ENCODE assay signal across 22 cellular contexts in the genomic region with DNA sequence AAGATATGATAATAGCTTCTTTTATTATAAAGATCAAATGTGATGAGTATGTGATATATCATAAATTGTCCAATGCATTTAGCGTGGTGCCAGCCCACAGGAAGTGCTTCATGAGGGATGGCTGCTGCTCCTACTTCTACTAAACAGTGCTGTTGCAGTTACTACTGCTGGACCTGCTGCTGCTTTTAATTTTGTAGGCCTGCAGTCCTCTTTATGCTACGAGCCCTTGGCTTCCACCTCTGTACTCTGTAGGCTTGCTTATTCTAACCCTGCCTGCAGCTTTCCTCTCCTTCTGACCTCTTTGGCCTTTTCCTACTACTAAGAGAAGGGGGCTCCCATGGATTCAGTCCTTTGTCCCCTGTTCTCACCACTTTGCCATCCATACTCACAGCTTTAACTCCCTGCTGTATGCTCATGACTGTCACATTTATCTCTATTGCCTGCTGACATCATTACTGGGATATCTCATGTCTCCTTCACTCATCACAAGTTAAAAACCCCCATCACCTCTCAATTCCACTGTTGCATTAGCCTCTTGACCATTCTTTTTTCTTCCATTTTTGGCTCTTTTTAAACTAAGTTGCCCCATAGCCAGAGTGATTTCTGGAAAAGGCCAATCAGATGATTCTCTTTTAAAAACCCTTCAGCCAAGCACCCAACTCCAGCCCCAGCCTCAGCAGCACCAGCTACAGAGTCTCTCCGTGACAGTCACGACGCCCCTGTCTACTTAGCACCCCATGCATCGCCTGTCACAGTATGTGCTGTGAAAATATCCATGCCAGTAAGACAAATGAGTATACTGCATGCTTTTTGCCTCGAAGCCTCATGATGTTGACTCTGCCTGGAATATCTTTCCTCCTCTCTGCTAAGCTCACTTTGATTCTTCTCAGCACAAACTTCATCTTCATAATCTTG. TPM values are rescaled to one million over a fixed set of nuclear protein-coding genes. Genes with fewer than 3 reads are reported as not detected.
DNase-seq lines count a peak whose midpoint lies in the region; ATAC-seq and TF ChIP-seq lines count a peak whose summit lies in the region.
"Had no signal": no experiment of that assay in that cellular context is flagged by ENCODE, and none has a peak within 500 bp of the region (broad histone marks: within the 10 kb centered on the region; RNA-seq: fewer than 3 reads in every experiment).

No MANE protein-coding gene starts in this region.

- no peak overlapping the region for H3K4me3 ChIP-seq in right atrium auricular region
- H3K4me3 ChIP-seq: esophagus muscularis mucosa, GM23338, K562 had no signal

- no peaks in the 10 kb centered on the region for H3K27me3 ChIP-seq in right atrium auricular region
- H3K27me3 ChIP-seq: esophagus muscularis mucosa had no signal

- no peaks in the 10 kb centered on the region for H3K9me3 Mint-ChIP-seq in activated naive CD4-positive, alpha-beta T cell treated with anti-CD3 and anti-CD28 coated beads, Interleukin-2, amount 50 U/mL, for 24 hours
- H3K9me3 Mint-ChIP-seq in activated naive CD4-positive, alpha-beta T cell treated with anti-CD3 and anti-CD28 coated beads, Interleukin-2, amount 10 ng/mL, durations not matched to agents 7 days and 5 days: no peaks in the 10 kb centered on the region
- no peaks in the 10 kb centered on the region for H3K9me3 Mint-ChIP-seq in activated T-helper 17 cell treated with anti-CD3 and anti-CD28 coated beads, Interleukin-2, amount 50 U/mL, for 72 hours
- H3K9me3 Mint-ChIP-seq in stimulated activated effector memory CD8-positive, alpha-beta T cell treated with anti-CD3 and anti-CD28 coated beads, Interleukin-12 subunit alpha, Interleukin-12 subunit beta, amount 100 ng/mL, for 72 hours: no peaks in the 10 kb centered on the region
- H3K9me3 Mint-ChIP-seq: GM23338 had no signal

- no peaks in the 10 kb centered on the region for H3K9me3 ChIP-seq in right atrium auricular region
- H3K9me3 ChIP-seq: esophagus muscularis mucosa had no signal

- peak overlapping the region; percentile 65 to 74 for H3K27ac ChIP-seq in right atrium auricular region
- H3K27ac ChIP-seq: esophagus muscularis mucosa had no signal

- no peaks in the 10 kb centered on the region for H3K27me3 Mint-ChIP-seq in activated naive CD4-positive, alpha-beta T cell treated with anti-CD3 and anti-CD28 coated beads, Interleukin-2, amount 50 U/mL, for 24 hours
- H3K27me3 Mint-ChIP-seq in activated naive CD4-positive, alpha-beta T cell treated with anti-CD3 and anti-CD28 coated beads, Interleukin-2, amount 10 ng/mL, durations not matched to agents 7 days and 5 days: no peaks in the 10 kb centered on the region
- H3K27me3 Mint-ChIP-seq in activated T-helper 17 cell treated with anti-CD3 and anti-CD28 coated beads, Interleukin-2, amount 50 U/mL, for 72 hours: no peaks in the 10 kb centered on the region

- H3K36me3 Mint-ChIP-seq in activated naive CD4-positive, alpha-beta T cell treated with anti-CD3 and anti-CD28 coated beads, Interleukin-2, amount 50 U/mL, for 24 hours: peaks cover 7% of the 10 kb centered on the region
- H3K36me3 Mint-ChIP-seq in activated naive CD4-positive, alpha-beta T cell treated with anti-CD3 and anti-CD28 coated beads, Interleukin-2, amount 10 ng/mL, durations not matched to agents 7 days and 5 days: peaks cover 41% of the 10 kb centered on the region
- peaks cover 4% of the 10 kb centered on the region for H3K36me3 Mint-ChIP-seq in activated T-helper 17 cell treated with anti-CD3 and anti-CD28 coated beads, Interleukin-2, amount 50 U/mL, for 72 hours (ENCODE audit: low read depth)
- H3K36me3 Mint-ChIP-seq in stimulated activated effector memory CD8-positive, alpha-beta T cell treated with anti-CD3 and anti-CD28 coated beads, Interleukin-12 subunit alpha, Interleukin-12 subunit beta, amount 100 ng/mL, for 72 hours: no peaks in the 10 kb centered on the region

- peaks cover 95% of the 10 kb centered on the region for H3K4me1 Mint-ChIP-seq in activated naive CD4-positive, alpha-beta T cell treated with anti-CD3 and anti-CD28 coated beads, Interleukin-2, amount 50 U/mL, for 24 hours
- peaks cover 52% of the 10 kb centered on the region for H3K4me1 Mint-ChIP-seq in activated naive CD4-positive, alpha-beta T cell treated with anti-CD3 and anti-CD28 coated beads, Interleukin-2, amount 10 ng/mL, durations not matched to agents 7 days and 5 days
- H3K4me1 Mint-ChIP-seq in activated T-helper 17 cell treated with anti-CD3 and anti-CD28 coated beads, Interleukin-2, amount 50 U/mL, for 72 hours: peaks cover 47% of the 10 kb centered on the region
- peaks cover 62% of the 10 kb centered on the region for H3K4me1 Mint-ChIP-seq in stimulated activated effector memory CD8-positive, alpha-beta T cell treated with anti-CD3 and anti-CD28 coated beads, Interleukin-12 subunit alpha, Interleukin-12 subunit beta, amount 100 ng/mL, for 72 hours

- no peak for DNase-seq in activated naive CD4-positive, alpha-beta T cell treated with anti-CD3 and anti-CD28 coated beads, Interleukin-2, amount 10 ng/mL, durations not matched to agents 7 days and 5 days
- DNase-seq in right atrium auricular region (ENCODE audit: low spot score) (no peak), NCI-H1694 (lab: John Stamatoyannopoulos, UW) (no peak), CD1c-positive myeloid dendritic cell (ENCODE audit: extremely low spot score) (no peak)
- DNase-seq in stimulated activated effector memory CD8-positive, alpha-beta T cell treated with anti-CD3 and anti-CD28 coated beads, Interleukin-12 subunit alpha, Interleukin-12 subunit beta, amount 100 ng/mL, for 72 hours (ENCODE audit: low spot score in 2 of 2): no peak
- DNase-seq: C1 segment of cervical spinal cord; cerebellar nuclear complex; effector CD4-positive, alpha-beta T cell; GF-D8; left colon; MV-4-11; NCI-H187; NCI-H69; stimulated activated CD4-positive, alpha-beta T cell treated with anti-CD3 and anti-CD28 coated beads, Interleukin-12 subunit alpha, Interleukin-12 subunit beta, amount 100 ng/mL, for 4 hours; stimulated activated CD8-positive, alpha-beta memory T cell treated with anti-CD3 and anti-CD28 coated beads, Interleukin-4, amount 100 ng/mL, for 48 hours had no signal

- H3K4me1 ChIP-seq in right atrium auricular region: peaks cover 0 to 67% of the 10 kb centered on the region in 2 donors

- no peak for TF ChIP-seq CTCF in right atrium auricular region (IDR thresholded peaks at IDR 0.05)

- peak overlapping the region; percentile 74 for H3K27ac Mint-ChIP-seq in activated naive CD4-positive, alpha-beta T cell treated with anti-CD3 and anti-CD28 coated beads, Interleukin-2, amount 50 U/mL, for 24 hours
- no peak overlapping the region for H3K27ac Mint-ChIP-seq in activated naive CD4-positive, alpha-beta T cell treated with anti-CD3 and anti-CD28 coated beads, Interleukin-2, amount 10 ng/mL, durations not matched to agents 7 days and 5 days
- H3K27ac Mint-ChIP-seq in activated T-helper 17 cell treated with anti-CD3 and anti-CD28 coated beads, Interleukin-2, amount 50 U/mL, for 72 hours: peak overlapping the region; percentile 0
- H3K27ac Mint-ChIP-seq in stimulated activated effector memory CD8-positive, alpha-beta T cell treated with anti-CD3 and anti-CD28 coated beads, Interleukin-12 subunit alpha, Interleukin-12 subunit beta, amount 100 ng/mL, for 72 hours: peak overlapping the region; percentile 2
- H3K27ac Mint-ChIP-seq: GM23338 had no signal

- CTCF ChIA-PET in activated naive CD4-positive, alpha-beta T cell treated with anti-CD3 and anti-CD28 coated beads, Interleukin-2, amount 10 ng/mL, durations not matched to agents 7 days and 5 days (lab: Charles Lee): no interaction called here

- no peak for ATAC-seq in activated T-helper 17 cell treated with anti-CD3 and anti-CD28 coated beads, Interleukin-2, amount 50 U/mL, for 72 hours (replicated peaks)
- peak; percentile 46 for ATAC-seq in stimulated activated effector memory CD8-positive, alpha-beta T cell treated with anti-CD3 and anti-CD28 coated beads, Interleukin-12 subunit alpha, Interleukin-12 subunit beta, amount 100 ng/mL, for 72 hours
- ATAC-seq in HG02642 (IDR thresholded peaks at IDR 0.05; ENCODE audit: poor library complexity, unreplicated experiment): no peak
- ATAC-seq: activated CD4-positive, CD25-positive, alpha-beta regulatory T cell treated with anti-CD3 and anti-CD28 coated beads, Interleukin-2, amount 50 U/mL, for 24 hours; GM23338; K562; left colon had no signal

- no peaks in the 10 kb centered on the region for H3K36me3 ChIP-seq in right atrium auricular region
- H3K36me3 ChIP-seq: esophagus muscularis mucosa had no signal

- no peak overlapping the region for H3K4me3 Mint-ChIP-seq in activated naive CD4-positive, alpha-beta T cell treated with anti-CD3 and anti-CD28 coated beads, Interleukin-2, amount 50 U/mL, for 24 hours
- H3K4me3 Mint-ChIP-seq in activated naive CD4-positive, alpha-beta T cell treated with anti-CD3 and anti-CD28 coated beads, Interleukin-2, amount 10 ng/mL, durations not matched to agents 7 days and 5 days: no peak overlapping the region
- H3K4me3 Mint-ChIP-seq in activated T-helper 17 cell treated with anti-CD3 and anti-CD28 coated beads, Interleukin-2, amount 50 U/mL, for 72 hours: no peak overlapping the region
- no peak overlapping the region for H3K4me3 Mint-ChIP-seq in stimulated activated effector memory CD8-positive, alpha-beta T cell treated with anti-CD3 and anti-CD28 coated beads, Interleukin-12 subunit alpha, Interleukin-12 subunit beta, amount 100 ng/mL, for 72 hours
- H3K4me3 Mint-ChIP-seq: GM23338 had no signal

RNA-seq across cellular contexts. Expression of a gene that starts 56.3 kb away (rescaled TPM):
- total RNA-seq in activated T-helper 17 cell treated with anti-CD3 and anti-CD28 coated beads, Interleukin-2, amount 50 U/mL, for 72 hours: 10 to 100 TPM; 15.1 to 16.2 TPM
- 10 to 100 TPM; 32.4 to 35.2 TPM for total RNA-seq in right atrium auricular region
